Comparison of ENCODE assay signal across 17 cellular contexts in the genomic region with DNA sequence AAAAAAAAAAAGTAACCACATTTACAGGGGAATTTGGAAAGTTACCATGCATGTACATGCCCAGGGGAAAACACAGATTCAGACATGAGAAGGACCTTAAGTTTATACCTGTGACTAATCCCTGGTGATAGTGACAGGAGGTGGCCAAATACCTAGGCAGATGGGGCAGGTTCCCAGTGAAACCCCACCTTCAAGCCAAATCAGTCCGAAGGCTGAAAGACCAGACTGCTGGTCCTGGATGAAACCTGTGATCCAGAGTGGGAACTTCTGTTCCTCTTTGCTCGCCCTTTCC. TPM values are rescaled to one million over a fixed set of nuclear protein-coding genes. Genes with fewer than 3 reads are reported as not detected.
DNase-seq lines count a peak whose midpoint lies in the region; ATAC-seq and TF ChIP-seq lines count a peak whose summit lies in the region.
"Had no signal": no experiment of that assay in that cellular context is flagged by ENCODE, and none has a peak within 500 bp of the region (broad histone marks: within the 10 kb centered on the region; RNA-seq: fewer than 3 reads in every experiment).

No MANE protein-coding gene starts in this region.

- peaks cover 35% of the 10 kb centered on the region for H3K4me1 Mint-ChIP-seq in activated naive CD4-positive, alpha-beta T cell treated with anti-CD3 and anti-CD28 coated beads, Interleukin-2, amount 10 ng/mL, durations not matched to agents 7 days and 5 days
- peaks cover 21% of the 10 kb centered on the region for H3K4me1 Mint-ChIP-seq in activated CD8-positive, alpha-beta T cell treated with anti-CD3 and anti-CD28 coated beads for 36 hours (ENCODE audit: low read depth)
- peaks cover 25% of the 10 kb centered on the region for H3K4me1 Mint-ChIP-seq in stimulated activated naive CD8-positive, alpha-beta T cell treated with anti-CD3 and anti-CD28 coated beads, Interleukin-15, amount 100 ng/mL, for 72 hours

- TF ChIP-seq CTCF in activated CD8-positive, alpha-beta T cell treated with anti-CD3 and anti-CD28 coated beads for 36 hours (IDR thresholded peaks at IDR 0.05), result no peak

- POLR2A ChIA-PET in activated CD8-positive, alpha-beta T cell treated with anti-CD3 and anti-CD28 coated beads for 36 hours (lab: Charles Lee), result interaction anchor here (1.0 to 1.9 kb wide), 3 partner anchors 16 to 49 kb away, joined by 3 to 5 read pairs (median 5); a partner anchor contains a TSS

- peak; percentile 27 for ATAC-seq in activated CD8-positive, alpha-beta T cell treated with anti-CD3 and anti-CD28 coated beads for 36 hours
- ATAC-seq in stimulated activated naive CD8-positive, alpha-beta T cell treated with anti-CD3 and anti-CD28 coated beads, Interleukin-15, amount 100 ng/mL, for 72 hours, result peak; percentile 40
- no peak for ATAC-seq in esophagus mucosa

- H3K9me3 Mint-ChIP-seq in activated naive CD4-positive, alpha-beta T cell treated with anti-CD3 and anti-CD28 coated beads, Interleukin-2, amount 10 ng/mL, durations not matched to agents 7 days and 5 days, result peaks cover 10% of the 10 kb centered on the region
- peaks cover 4% of the 10 kb centered on the region for H3K9me3 Mint-ChIP-seq in activated CD8-positive, alpha-beta T cell treated with anti-CD3 and anti-CD28 coated beads for 36 hours
- no peaks in the 10 kb centered on the region for H3K9me3 Mint-ChIP-seq in stimulated activated naive CD8-positive, alpha-beta T cell treated with anti-CD3 and anti-CD28 coated beads, Interleukin-15, amount 100 ng/mL, for 72 hours

- H3K27ac Mint-ChIP-seq in activated naive CD4-positive, alpha-beta T cell treated with anti-CD3 and anti-CD28 coated beads, Interleukin-2, amount 10 ng/mL, durations not matched to agents 7 days and 5 days, result peak overlapping the region; percentile 92
- H3K27ac Mint-ChIP-seq in activated CD8-positive, alpha-beta T cell treated with anti-CD3 and anti-CD28 coated beads for 36 hours, result peak overlapping the region; percentile 69
- H3K27ac Mint-ChIP-seq in stimulated activated naive CD8-positive, alpha-beta T cell treated with anti-CD3 and anti-CD28 coated beads, Interleukin-15, amount 100 ng/mL, for 72 hours, result peak overlapping the region in 1 of 2 donors; percentile 8

- H3K27me3 Mint-ChIP-seq in activated naive CD4-positive, alpha-beta T cell treated with anti-CD3 and anti-CD28 coated beads, Interleukin-2, amount 10 ng/mL, durations not matched to agents 7 days and 5 days, result no peaks in the 10 kb centered on the region
- no peaks in the 10 kb centered on the region for H3K27me3 Mint-ChIP-seq in activated CD8-positive, alpha-beta T cell treated with anti-CD3 and anti-CD28 coated beads for 36 hours
- H3K27me3 Mint-ChIP-seq in stimulated activated naive CD8-positive, alpha-beta T cell treated with anti-CD3 and anti-CD28 coated beads, Interleukin-15, amount 100 ng/mL, for 72 hours, result no peaks in the 10 kb centered on the region
- H3K27me3 Mint-ChIP-seq: activated CD4-positive, alpha-beta T cell treated with anti-CD3 and anti-CD28 coated beads for 36 hours; IgD-negative memory B cell had no signal

- DNase-seq in activated naive CD4-positive, alpha-beta T cell treated with anti-CD3 and anti-CD28 coated beads, Interleukin-2, amount 10 ng/mL, durations not matched to agents 7 days and 5 days, result no peak
- no peak for DNase-seq in activated naive CD4-positive, alpha-beta T cell (lab: John Stamatoyannopoulos, UW)
- DNase-seq in activated CD8-positive, alpha-beta T cell treated with anti-CD3 and anti-CD28 coated beads for 36 hours, result no peak
- no peak for DNase-seq in stimulated activated naive CD8-positive, alpha-beta T cell treated with anti-CD3 and anti-CD28 coated beads, Interleukin-15, amount 100 ng/mL, for 72 hours
- DNase-seq in kidney glomerular epithelial cell (lab: John Stamatoyannopoulos, UW), result no peak
- DNase-seq: ACHN; activated CD4-positive, alpha-beta T cell treated with anti-CD3 and anti-CD28 coated beads for 36 hours; activated T-cell treated with anti-CD3 and anti-CD28 coated beads, Interleukin-2, amount 50 U/mL, for 1 hour; amniotic stem cell; cerebellar nuclear complex; kidney; NCI-H2081; NCI-H526; stimulated activated CD4-positive, alpha-beta T cell treated with anti-CD3 and anti-CD28 coated beads, Interleukin-15, amount 100 ng/mL, for 24 hours; T1000 had no signal

- H3K4me3 Mint-ChIP-seq in activated naive CD4-positive, alpha-beta T cell treated with anti-CD3 and anti-CD28 coated beads, Interleukin-2, amount 10 ng/mL, durations not matched to agents 7 days and 5 days, result no peak overlapping the region
- no peak overlapping the region for H3K4me3 Mint-ChIP-seq in activated CD8-positive, alpha-beta T cell treated with anti-CD3 and anti-CD28 coated beads for 36 hours
- H3K4me3 Mint-ChIP-seq in stimulated activated naive CD8-positive, alpha-beta T cell treated with anti-CD3 and anti-CD28 coated beads, Interleukin-15, amount 100 ng/mL, for 72 hours, result no peak overlapping the region
- H3K4me3 Mint-ChIP-seq: activated CD4-positive, alpha-beta T cell treated with anti-CD3 and anti-CD28 coated beads for 36 hours; IgD-negative memory B cell had no signal

- CTCF ChIA-PET in activated naive CD4-positive, alpha-beta T cell treated with anti-CD3 and anti-CD28 coated beads, Interleukin-2, amount 10 ng/mL, durations not matched to agents 7 days and 5 days (lab: Charles Lee), result no interaction called here
- CTCF ChIA-PET in activated CD8-positive, alpha-beta T cell treated with anti-CD3 and anti-CD28 coated beads for 36 hours (lab: Charles Lee), result interaction anchor here (1.5 to 1.7 kb wide), 3 partner anchors 10 to 100 kb away, joined by 4 read pairs; no protein-coding TSS in a partner anchor

- peaks cover 21% of the 10 kb centered on the region for H3K36me3 Mint-ChIP-seq in activated naive CD4-positive, alpha-beta T cell treated with anti-CD3 and anti-CD28 coated beads, Interleukin-2, amount 10 ng/mL, durations not matched to agents 7 days and 5 days
- H3K36me3 Mint-ChIP-seq in activated CD8-positive, alpha-beta T cell treated with anti-CD3 and anti-CD28 coated beads for 36 hours (ENCODE audit: low read depth), result peaks cover 12% of the 10 kb centered on the region

- intact Hi-C loops in activated CD8-positive, alpha-beta T cell treated with anti-CD3 and anti-CD28 coated beads for 36 hours (cut with micrococcal nuclease), result no loop called here

RNA-seq across cellular contexts. Expression of a gene that starts 15.8 kb away (rescaled TPM):
- 100 to 1,000 TPM; 116 to 120 TPM for total RNA-seq in activated CD8-positive, alpha-beta T cell treated with anti-CD3 and anti-CD28 coated beads for 36 hours
- total RNA-seq in esophagus mucosa, result 70.6 TPM

RNA-seq across cellular contexts. Expression of a gene that starts 16.1 kb away (rescaled TPM):
- 10 to 100 TPM; 34.0 to 35.0 TPM for total RNA-seq in activated CD8-positive, alpha-beta T cell treated with anti-CD3 and anti-CD28 coated beads for 36 hours
- total RNA-seq in esophagus mucosa, result 16.7 TPM

RNA-seq across cellular contexts. Expression of a gene that starts 35.9 kb away (rescaled TPM):
- 100 to 1,000 TPM; 198 to 200 TPM for total RNA-seq in activated CD8-positive, alpha-beta T cell treated with anti-CD3 and anti-CD28 coated beads for 36 hours
- 76.4 TPM for total RNA-seq in esophagus mucosa

RNA-seq across cellular contexts. Expression of a gene that starts 36.0 kb away (rescaled TPM):
- total RNA-seq in activated CD8-positive, alpha-beta T cell treated with anti-CD3 and anti-CD28 coated beads for 36 hours, result 10 to 100 TPM; 55.9 to 56.1 TPM
- 41.6 TPM for total RNA-seq in esophagus mucosa

RNA-seq across cellular contexts. Expression of a gene that starts 49.1 kb away (rescaled TPM):
- total RNA-seq in activated CD8-positive, alpha-beta T cell treated with anti-CD3 and anti-CD28 coated beads for 36 hours, result 10 to 100 TPM; 16.2 to 18.4 TPM
- 14.7 TPM for total RNA-seq in esophagus mucosa
